Comparison of ENCODE assay signal across 4 cellular contexts in genomic region chr15:100483370-100483769, GRCh38. TPM values are rescaled to one million over a fixed set of nuclear protein-coding genes. Genes with fewer than 3 reads are reported as not detected.
"Had no signal": no experiment of that assay in that cellular context is flagged by ENCODE, and none has a peak within 500 bp of the region (broad histone marks: within the 10 kb centered on the region; RNA-seq: fewer than 3 reads in every experiment).

No MANE protein-coding gene starts in this region.

- ATAC-seq: GM12878 had no signal

- H3K4me3 ChIP-seq: GM12878 had no signal

- DNase-seq: GDM1, GF-D8 had no signal

RNA-seq across cellular contexts. Expression of gene CERS3, which starts 45.4 kb away (rescaled TPM):
- total RNA-seq: G401, GM12878 had no signal
